In genomic region chr3:4494807-4495200, GRCh38 we compare ENCODE assay signal across 10 cellular contexts. TPM values are rescaled to one million over a fixed set of nuclear protein-coding genes. Genes with fewer than 3 reads are reported as not detected.
DNase-seq lines count a peak whose midpoint lies in the region; ATAC-seq, FAIRE-seq and TF ChIP-seq lines count a peak whose summit lies in the region.
"Had no signal": no experiment of that assay in that cellular context is flagged by ENCODE, and none has a peak within 500 bp of the region (broad histone marks: within the 10 kb centered on the region; RNA-seq: fewer than 3 reads in every experiment).

No MANE protein-coding gene starts in this region.

- no peak overlapping the region for H2BK5ac ChIP-seq in IMR-90 (ENCODE audit: low read depth, low read length, poor library complexity, severe bottlenecking)

- DNase-seq in NOMO-1 (lab: John Stamatoyannopoulos, UW; ENCODE audit: unreplicated experiment in 2 of 2) (peak; percentile 43 to 63), NOMO-1 treated with dmso at 0.1 percent for 144 hours (lab: John Stamatoyannopoulos, UW; ENCODE audit: unreplicated experiment) (no peak), IMR-90 (no peak), urothelium cell line (ENCODE audit: low spot score) (no peak), iPS-NIHi7 (ENCODE audit: extremely low spot score) (no peak), anterior cingulate cortex (lab: John Stamatoyannopoulos, UW) (no peak)
- no peak for DNase-seq in effector memory CD8-positive, alpha-beta T cell
- DNase-seq in stimulated activated naive B cell treated with anti-CD40 and anti-IgM and Interleukin-4, amounts not matched to agents 10 μg/mL and 1 μg/mL and 100 μg/mL, for 72 hours: no peak

- H4K91ac ChIP-seq in IMR-90 (ENCODE audit: insufficient read depth, low read depth, low read length): no peak overlapping the region

- H3K9me1 ChIP-seq in IMR-90 (ENCODE audit: insufficient read depth, low read length): no peaks in the 10 kb centered on the region; the same call in 1 of the 2 replicates

- H2BK15ac ChIP-seq in IMR-90 (ENCODE audit: low read depth, low read length): no peak overlapping the region

- H3K36me3 ChIP-seq in IMR-90 (ENCODE audit: control insufficient read depth, insufficient read depth, low read length): no peaks in the 10 kb centered on the region

- no peak overlapping the region for H3K9ac ChIP-seq in IMR-90 (ENCODE audit: low read depth, low read length)

- H3K27me3 ChIP-seq in IMR-90 (ENCODE audit: control insufficient read depth, insufficient read depth, low read length): no peaks in the 10 kb centered on the region

- peaks cover 28% of the 10 kb centered on the region for H3K36me3 Mint-ChIP-seq in effector memory CD8-positive, alpha-beta T cell (ENCODE audit: insufficient read depth)
- peaks cover 41 to 50% of the 10 kb centered on the region in 2 donors for H3K36me3 Mint-ChIP-seq in stimulated activated naive B cell treated with anti-CD40 and anti-IgM and Interleukin-4, amounts not matched to agents 10 μg/mL and 1 μg/mL and 100 μg/mL, for 72 hours

- peak overlapping the region; percentile 94 to 96 for H3K4me3 Mint-ChIP-seq in effector memory CD8-positive, alpha-beta T cell
- peak overlapping the region; percentile 93 to 94 for H3K4me3 Mint-ChIP-seq in stimulated activated naive B cell treated with anti-CD40 and anti-IgM and Interleukin-4, amounts not matched to agents 10 μg/mL and 1 μg/mL and 100 μg/mL, for 72 hours

- H3K23ac ChIP-seq in IMR-90 (ENCODE audit: low read depth, low read length): no peak overlapping the region

- no peaks in the 10 kb centered on the region for H3K27me3 Mint-ChIP-seq in effector memory CD8-positive, alpha-beta T cell
- H3K27me3 Mint-ChIP-seq in stimulated activated naive B cell treated with anti-CD40 and anti-IgM and Interleukin-4, amounts not matched to agents 10 μg/mL and 1 μg/mL and 100 μg/mL, for 72 hours: peaks cover 0 to 6% of the 10 kb centered on the region in 2 donors

- intact Hi-C loops in IMR-90 (cut with micrococcal nuclease): loop anchor here (1.0 to 5.0 kb wide), 2 partner anchors 144 to 188 kb away; no protein-coding TSS in a partner anchor

- in situ Hi-C loops in IMR-90 (cut with MboI; ENCODE audit: low sequenced_read_pairs): no loop called here

- no peak overlapping the region for H2AK5ac ChIP-seq in IMR-90 (ENCODE audit: low read depth, low read length)

- peak overlapping the region; percentile 91 for H3K4me2 ChIP-seq in IMR-90 (ENCODE audit: low read depth, low read length)

- dilution Hi-C loops in IMR-90 (cut with HindIII; ENCODE audit: low sequenced_read_pairs, unreplicated experiment): no loop called here

- TF ChIP-seq POLR2A in IMR-90 (IDR thresholded peaks at IDR 0.05; ENCODE audit: low read depth, low read length): no peak

- no peak overlapping the region for H3K4ac ChIP-seq in IMR-90 (ENCODE audit: low read depth, low read length)

- no peak overlapping the region for H3K56ac ChIP-seq in IMR-90 (ENCODE audit: extremely low read depth, insufficient read depth, low read length)

- no peak overlapping the region for H2AFZ ChIP-seq in IMR-90 (replicated peaks; ENCODE audit: low read length, poor library complexity)

- H3K18ac ChIP-seq in IMR-90 (ENCODE audit: low read depth, low read length): no peak overlapping the region

- no peak for ATAC-seq in IMR-90 (ENCODE audit: low read depth)
- ATAC-seq in effector memory CD8-positive, alpha-beta T cell (replicated peaks): no peak
- ATAC-seq in stimulated activated naive B cell treated with anti-CD40 and anti-IgM and Interleukin-4, amounts not matched to agents 10 μg/mL and 1 μg/mL and 100 μg/mL, for 72 hours (replicated peaks): peak; percentile 11 to 14

- FAIRE-seq in urothelium cell line (lab: Jason Lieb, UNC): no peak

- BruUV-seq in IMR-90 (replicated peaks; lab: Mats Ljungman, UMichigan): no TSS peak

- POLR2A ChIA-PET in IMR-90 (lab: Charles Lee; ENCODE audit: unreplicated experiment): no interaction called here

- H4K20me1 ChIP-seq in IMR-90 (ENCODE audit: insufficient read depth, low read length): no peaks in the 10 kb centered on the region

- peak overlapping the region; percentile 62 for H3K4me3 ChIP-seq in IMR-90 (ENCODE audit: insufficient read depth, low read depth, low read length)

- no peak overlapping the region for H4K8ac ChIP-seq in IMR-90 (ENCODE audit: low read depth in 2 of 2, low read length in 2 of 2)

- H3K27ac Mint-ChIP-seq in effector memory CD8-positive, alpha-beta T cell: peak overlapping the region; percentile 91 to 95
- H3K27ac Mint-ChIP-seq in stimulated activated naive B cell treated with anti-CD40 and anti-IgM and Interleukin-4, amounts not matched to agents 10 μg/mL and 1 μg/mL and 100 μg/mL, for 72 hours: peak overlapping the region; percentile 97

- TF ChIP-seq RAD21 in IMR-90 (IDR thresholded peaks at IDR 0.05; ENCODE audit: low read length): no peak

- TF ChIP-seq CTCF in IMR-90 (conservative IDR thresholded peaks at IDR 0.05; ENCODE audit: low read depth, low read length): no peak

- no peak overlapping the region for H2AK9ac ChIP-seq in IMR-90 (replicated peaks; ENCODE audit: low read depth, low read length, poor library complexity)

- CTCF ChIA-PET in IMR-90 (lab: Yijun Ruan, JAX): interaction anchor here (0.6 to 2.1 kb wide), 2 partner anchors 89 to 144 kb away, joined by 3 to 6 read pairs; no protein-coding TSS in a partner anchor

- WGBS in IMR-90 (ENCODE audit: extremely low coverage in 2 of 2, insufficient read length in 1 of 2), 2 experiments: no CpG with 5 or more reads among the region's 3 CpGs

- no peaks in the 10 kb centered on the region for H3K9me3 ChIP-seq in IMR-90 (ENCODE audit: control insufficient read depth, insufficient read depth, low read length)

- H3K4me1 Mint-ChIP-seq in effector memory CD8-positive, alpha-beta T cell (ENCODE audit: low read depth in 2 of 2): peaks cover 39 to 45% of the 10 kb centered on the region in 2 donors
- H3K4me1 Mint-ChIP-seq in stimulated activated naive B cell treated with anti-CD40 and anti-IgM and Interleukin-4, amounts not matched to agents 10 μg/mL and 1 μg/mL and 100 μg/mL, for 72 hours: peaks cover 34 to 65% of the 10 kb centered on the region in 2 donors

- no peak overlapping the region for H2BK120ac ChIP-seq in IMR-90 (ENCODE audit: low read depth, low read length)

- no peaks in the 10 kb centered on the region for H3K9me3 Mint-ChIP-seq in effector memory CD8-positive, alpha-beta T cell
- H3K9me3 Mint-ChIP-seq in stimulated activated naive B cell treated with anti-CD40 and anti-IgM and Interleukin-4, amounts not matched to agents 10 μg/mL and 1 μg/mL and 100 μg/mL, for 72 hours: no peaks in the 10 kb centered on the region

- no peak overlapping the region for H4K5ac ChIP-seq in IMR-90 (ENCODE audit: low read depth, low read length)

- H3K27ac ChIP-seq in IMR-90 (ENCODE audit: insufficient read depth, low read length): no peak overlapping the region
- H3K27ac ChIP-seq: 22Rv1, RWPE1 had no signal

- H3K14ac ChIP-seq in IMR-90 (replicated peaks; ENCODE audit: low read depth, low read length): no peak overlapping the region

- H3K4me1 ChIP-seq in IMR-90 (ENCODE audit: control insufficient read depth, insufficient read depth, low read length): no peaks in the 10 kb centered on the region; the same call in 1 of the 2 replicates

- H3K79me1 ChIP-seq in IMR-90 (ENCODE audit: low read depth in 1 of 2, low read length in 2 of 2): no peaks in the 10 kb centered on the region

- H2BK20ac ChIP-seq in IMR-90 (ENCODE audit: low read depth, low read length): no peak overlapping the region

TF ChIP-seq in IMR-90, 13 proteins besides CTCF, POLR2A, EP300 and RAD21:
- TF ChIP-seq NFE2L2 (IDR thresholded peaks at IDR 0.05; ENCODE audit: low read depth, low read length) (no peak), USF2 (IDR thresholded peaks at IDR 0.05; ENCODE audit: low read depth, low read length) (no peak), ELK1 (IDR thresholded peaks at IDR 0.05; ENCODE audit: borderline replicate concordance, low read depth, low read length) (no peak), MXI1 (IDR thresholded peaks at IDR 0.05; ENCODE audit: borderline replicate concordance, low read depth, low read length) (no peak), BHLHE40 (IDR thresholded peaks at IDR 0.05; ENCODE audit: low read depth, low read length) (no peak), MAFK (IDR thresholded peaks at IDR 0.05; ENCODE audit: low read depth, low read length) (no peak), FOS (IDR thresholded peaks at IDR 0.05; ENCODE audit: low read depth, low read length) (no peak), CEBPB (IDR thresholded peaks at IDR 0.05; ENCODE audit: low read depth, low read length) (no peak), RFX5 (IDR thresholded peaks at IDR 0.05; ENCODE audit: low read depth, low read length) (no peak), RCOR1 (IDR thresholded peaks at IDR 0.05; ENCODE audit: insufficient replicate concordance, low read length) (no peak), MAZ (IDR thresholded peaks at IDR 0.05; ENCODE audit: borderline replicate concordance, low read depth, low read length) (no peak), SMC3 (IDR thresholded peaks at IDR 0.05; ENCODE audit: low read depth, low read length) (no peak), CHD1 (IDR thresholded peaks at IDR 0.05; ENCODE audit: low read depth, low read length) (no peak)

RNA-seq across cellular contexts. Expression of gene ITPR1, which starts 1.7 kb away (rescaled TPM):
- 5.7 and 5.8 TPM in 2 replicates for total RNA-seq in IMR-90 (2012; rRNA removed)
- 1.4 and 1.8 TPM in 2 replicates for polyA plus RNA-seq in IMR-90 (2012; rRNA removed)
- polyA plus RNA-seq in IMR-90 (2012; cell fraction: cytosol; rRNA removed): 0.41 and 0.57 TPM in 2 replicates
- polyA plus RNA-seq in IMR-90 (2012; cell fraction: nucleus; rRNA removed; ENCODE audit: low replicate concordance): 0.65 and 2.1 TPM in 2 replicates

RNA-seq across cellular contexts. Expression of gene SUMF1, which starts 27.7 kb away (rescaled TPM):
- total RNA-seq in IMR-90 (2012; rRNA removed): 25.0 and 26.3 TPM in 2 replicates
- 30.0 and 38.4 TPM in 2 replicates for polyA plus RNA-seq in IMR-90 (2012; rRNA removed)
- polyA plus RNA-seq in IMR-90 (2012; cell fraction: cytosol; rRNA removed): 23.3 and 33.8 TPM in 2 replicates
- 11.4 and 14.4 TPM in 2 replicates for polyA plus RNA-seq in IMR-90 (2012; cell fraction: nucleus; rRNA removed; ENCODE audit: low replicate concordance)

Comparison
In these comparisons a context has a peak if more than half of its experiments do, and no peak if none do; other contexts are left out.
1. DNase-seq: peak in NOMO-1 (2 of 2); none in NOMO-1 treated with dmso at 0.1 percent for 144 hours (single experiment), IMR-90 (single experiment), effector memory CD8-positive, alpha-beta T cell (0 of 3), stimulated activated naive B cell treated with anti-CD40 and anti-IgM and Interleukin-4, amounts not matched to agents 10 μg/mL and 1 μg/mL and 100 μg/mL, for 72 hours (single experiment), urothelium cell line (single experiment), iPS-NIHi7 (single experiment) and anterior cingulate cortex (0 of 58).
2. ATAC-seq: peak in stimulated activated naive B cell treated with anti-CD40 and anti-IgM and Interleukin-4, amounts not matched to agents 10 μg/mL and 1 μg/mL and 100 μg/mL, for 72 hours (2 of 2); none in IMR-90 (single experiment) and effector memory CD8-positive, alpha-beta T cell (single experiment).